In the genomic region with DNA sequence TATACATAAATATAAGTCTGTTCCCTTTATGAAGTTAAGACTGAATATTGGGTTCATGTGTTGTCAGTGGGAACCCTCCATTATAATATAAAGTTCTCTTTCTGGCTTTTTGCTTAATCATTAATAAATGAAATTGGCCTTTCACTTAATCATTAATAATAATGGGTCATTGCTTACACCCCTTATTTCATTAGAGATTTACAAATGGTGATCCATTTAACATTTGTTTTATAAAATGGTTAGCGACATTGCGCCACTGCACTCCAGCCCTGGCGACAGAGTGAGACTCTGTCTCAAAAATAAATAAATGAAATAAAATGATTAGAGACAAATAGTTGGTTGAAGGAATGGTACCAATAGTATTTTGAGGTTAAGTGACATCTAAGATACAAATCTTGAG, we compare ENCODE assay signal across 9 cellular contexts. TPM values are rescaled to one million over a fixed set of nuclear protein-coding genes. Genes with fewer than 3 reads are reported as not detected.
"Had no signal": no experiment of that assay in that cellular context is flagged by ENCODE, and none has a peak within 500 bp of the region (broad histone marks: within the 10 kb centered on the region; RNA-seq: fewer than 3 reads in every experiment).

No MANE protein-coding gene starts in this region.

- FAIRE-seq: G401.6, GM12878, GM12891, GM12892, GM18507, GM19239 had no signal

- DNase-seq: GDM1, GF-D8 had no signal

- ATAC-seq: GM12878 had no signal

- H3K4me3 ChIP-seq: GM12878 had no signal

RNA-seq across cellular contexts. Expression of a gene that starts 18.5 kb away (rescaled TPM):
- total RNA-seq: G401, GM12878 had no signal

RNA-seq across cellular contexts. Expression of a gene that starts 39.0 kb away (rescaled TPM):
- total RNA-seq: G401 had no signal

RNA-seq across cellular contexts. Expression of a gene that starts 43.4 kb away (rescaled TPM):
- total RNA-seq: G401, GM12878 had no signal

RNA-seq across cellular contexts. Expression of a gene that starts 50.6 kb away (rescaled TPM):
- total RNA-seq: G401, GM12878 had no signal
- polyA plus RNA-seq: GM12878 had no signal
